Comparison of ENCODE assay signal across 20 cellular contexts in the genomic region with DNA sequence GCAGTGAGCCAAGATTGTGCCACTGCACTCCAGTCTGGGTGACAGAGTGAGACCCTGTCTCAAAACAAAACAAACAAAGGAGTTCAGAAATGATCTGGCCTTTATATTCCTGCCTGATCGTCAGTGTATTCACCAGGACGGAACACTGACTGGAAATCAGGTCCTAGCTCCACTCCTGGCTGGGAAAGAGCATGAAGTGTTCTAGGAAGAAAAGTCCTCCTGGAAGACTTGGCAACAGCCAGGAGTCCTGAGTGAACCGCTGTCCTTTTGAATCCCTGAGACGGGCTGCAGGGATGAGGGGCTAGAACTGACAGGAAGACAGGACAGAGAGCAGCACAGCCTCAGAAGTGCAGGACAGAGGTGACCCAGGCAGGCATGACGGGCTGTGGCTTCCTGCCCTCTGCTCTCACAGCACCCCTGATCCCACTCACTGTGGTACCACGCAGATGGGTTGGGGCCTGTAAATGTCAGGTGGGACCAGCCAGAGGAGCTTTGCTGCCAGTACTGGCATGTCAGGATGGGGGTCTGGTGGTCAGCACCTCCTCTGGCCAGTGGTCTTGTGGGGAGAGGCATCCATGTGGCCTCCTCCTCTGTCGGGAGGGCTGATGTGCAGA. TPM values are rescaled to one million over a fixed set of nuclear protein-coding genes. Genes with fewer than 3 reads are reported as not detected.
DNase-seq lines count a peak whose midpoint lies in the region; ATAC-seq, FAIRE-seq and TF ChIP-seq lines count a peak whose summit lies in the region.
"Had no signal": no experiment of that assay in that cellular context is flagged by ENCODE, and none has a peak within 500 bp of the region (broad histone marks: within the 10 kb centered on the region; RNA-seq: fewer than 3 reads in every experiment).

No MANE protein-coding gene starts in this region.

- H3K4me1 ChIP-seq in HepG2 (ENCODE audit: insufficient read depth, low read length), result no peaks in the 10 kb centered on the region
- no peaks in the 10 kb centered on the region for H3K4me1 ChIP-seq in upper lobe of right lung
- no peaks in the 10 kb centered on the region for H3K4me1 ChIP-seq in OCI-LY7 (ENCODE audit: insufficient read depth, low read length, poor library complexity, severe bottlenecking)
- H3K4me1 ChIP-seq in PC-9 (replicated peaks; ENCODE audit: insufficient read depth), result no peaks in the 10 kb centered on the region

- no peaks in the 10 kb centered on the region for H3K79me2 ChIP-seq in HepG2 (ENCODE audit: insufficient read depth, low read length)
- no peaks in the 10 kb centered on the region for H3K79me2 ChIP-seq in OCI-LY7 (ENCODE audit: insufficient read depth, low read depth, low read length)
- no peaks in the 10 kb centered on the region for H3K79me2 ChIP-seq in PC-9 (ENCODE audit: low read depth)

- TF ChIP-seq EP300 in HepG2 (IDR thresholded peaks at IDR 0.05; ENCODE audit: low read depth in 2 of 2, low read length in 2 of 2) (no peak), HepG2 (CRISPR knock-in tag; IDR thresholded peaks at IDR 0.05; ENCODE audit: borderline replicate concordance) (no peak)

- H3K4me3 ChIP-seq in HepG2 (replicated peaks in 1 of 3; ENCODE audit: insufficient read depth in 1 of 3, low read depth in 2 of 3, low read length in 3 of 3), result no peak overlapping the region
- no peak overlapping the region for H3K4me3 ChIP-seq in upper lobe of right lung
- no peak overlapping the region for H3K4me3 ChIP-seq in OCI-LY7 (ENCODE audit: low read depth, low read length, poor library complexity, severe bottlenecking)
- H3K4me3 ChIP-seq in PC-9, result no peak overlapping the region
- H3K4me3 ChIP-seq: GM23338 had no signal

- no peak overlapping the region for H3K9ac ChIP-seq in HepG2 (ENCODE audit: insufficient read depth, low read depth, low read length)
- H3K9ac ChIP-seq: KMS-11 had no signal

- POLR2A ChIA-PET in HepG2 (lab: Yijun Ruan, JAX) (no interaction called here), OCI-LY7 (lab: Charles Lee) (no interaction called here), PC-9 (lab: Charles Lee; ENCODE audit: unreplicated experiment) (no interaction called here)

- H3K4me1 Mint-ChIP-seq in activated naive CD4-positive, alpha-beta T cell treated with anti-CD3 and anti-CD28 coated beads for 36 hours (ENCODE audit: low read depth), result peaks cover under 1% of the 10 kb centered on the region
- H3K4me1 Mint-ChIP-seq in activated T-helper 17 cell treated with anti-CD3 and anti-CD28 coated beads, Interleukin-2, amount 50 U/mL, for 72 hours, result no peaks in the 10 kb centered on the region

- peak overlapping the region; percentile 24 to 50 for H3K27ac Mint-ChIP-seq in activated naive CD4-positive, alpha-beta T cell treated with anti-CD3 and anti-CD28 coated beads, Interleukin-2, amount 50 U/mL, for 72 hours
- H3K27ac Mint-ChIP-seq in activated naive CD4-positive, alpha-beta T cell treated with anti-CD3 and anti-CD28 coated beads for 36 hours, result no peak overlapping the region
- peak overlapping the region; percentile 28 for H3K27ac Mint-ChIP-seq in activated T-helper 17 cell treated with anti-CD3 and anti-CD28 coated beads, Interleukin-2, amount 50 U/mL, for 72 hours
- H3K27ac Mint-ChIP-seq: GM23338 had no signal

- no peak for DNase-seq in activated naive CD4-positive, alpha-beta T cell treated with anti-CD3 and anti-CD28 coated beads, Interleukin-2, amount 50 U/mL, for 72 hours (ENCODE audit: low spot score in 2 of 2)
- DNase-seq in activated naive CD4-positive, alpha-beta T cell treated with anti-CD3 and anti-CD28 coated beads for 36 hours, result no peak
- DNase-seq in HepG2 (ENCODE audit: low spot score) (no peak), upper lobe of right lung (no peak), OCI-LY7 (ENCODE audit: low spot score) (no peak), PC-9 (no peak), HUDEP-2 (lab: John Stamatoyannopoulos, UW; ENCODE audit: unreplicated experiment in 76 of 76) (no peak)
- DNase-seq: GF-D8, NCI-H1092, NCI-H146, NCI-H2081, NCI-H82, SIG-M5 had no signal

- BruUV-seq in HepG2 (replicated peaks; lab: Mats Ljungman, UMichigan) (no TSS peak), OCI-LY7 (replicated peaks; lab: Mats Ljungman, UMichigan) (no TSS peak), PC-9 (replicated peaks; lab: Mats Ljungman, UMichigan) (no TSS peak)

- 94% methylated on average over 5 of the region's 7 CpGs for WGBS in HepG2 (ENCODE audit: low lambda C conversion rate)

- H3K9me2 ChIP-seq in OCI-LY7 (ENCODE audit: insufficient read depth, low read length) (no peaks in the 10 kb centered on the region), PC-9 (ENCODE audit: insufficient read depth) (no peaks in the 10 kb centered on the region)

- H4K20me1 ChIP-seq in HepG2 (ENCODE audit: insufficient read depth, low read length) (no peaks in the 10 kb centered on the region), OCI-LY7 (ENCODE audit: insufficient read depth, low read length) (no peaks in the 10 kb centered on the region), PC-9 (ENCODE audit: insufficient read depth) (no peaks in the 10 kb centered on the region)

- TF ChIP-seq CTCF in HepG2 (CRISPR knock-in tag; IDR thresholded peaks at IDR 0.05) (no peak), upper lobe of right lung (IDR thresholded peaks at IDR 0.05) (no peak), OCI-LY7 (conservative IDR thresholded peaks at IDR 0.05; ENCODE audit: low read length) (no peak), PC-9 (conservative IDR thresholded peaks at IDR 0.05) (no peak)

- no peaks in the 10 kb centered on the region for H3K27me3 Mint-ChIP-seq in activated naive CD4-positive, alpha-beta T cell treated with anti-CD3 and anti-CD28 coated beads for 36 hours (ENCODE audit: low read depth)
- no peaks in the 10 kb centered on the region for H3K27me3 Mint-ChIP-seq in activated T-helper 17 cell treated with anti-CD3 and anti-CD28 coated beads, Interleukin-2, amount 50 U/mL, for 72 hours

- in situ Hi-C loops in HepG2 (cut with HindIII; ENCODE audit: extremely low pct_ligation_motif_present, low pct_unique_long_range_greater_than_20kb), result no loop called here

- H3K9me3 ChIP-seq in HepG2 (ENCODE audit: low read length), result no peaks in the 10 kb centered on the region
- H3K9me3 ChIP-seq in upper lobe of right lung, result no peaks in the 10 kb centered on the region
- no peaks in the 10 kb centered on the region for H3K9me3 ChIP-seq in OCI-LY7 (ENCODE audit: low read length)
- H3K9me3 ChIP-seq in PC-9 (ENCODE audit: insufficient read depth, low read depth), result no peaks in the 10 kb centered on the region

- no peak overlapping the region for H2AFZ ChIP-seq in HepG2 (ENCODE audit: low read length)
- H2AFZ ChIP-seq in OCI-LY7 (ENCODE audit: low read length), result no peak overlapping the region
- no peak overlapping the region for H2AFZ ChIP-seq in PC-9
- H2AFZ ChIP-seq: GM23338 had no signal

- H3K36me3 ChIP-seq in HepG2 (replicated peaks in 1 of 2; ENCODE audit: control insufficient read depth in 1 of 2, insufficient read depth in 2 of 2, low read length in 2 of 2) (peaks cover 20 to 58% of the 10 kb centered on the region in 2 experiments), upper lobe of right lung (peaks cover 77% of the 10 kb centered on the region), OCI-LY7 (ENCODE audit: insufficient read depth, low read length) (peaks cover 53% of the 10 kb centered on the region), PC-9 (ENCODE audit: low read depth) (no peaks in the 10 kb centered on the region)

- peaks cover 7 to 19% of the 10 kb centered on the region in 2 donors for H3K36me3 Mint-ChIP-seq in activated naive CD4-positive, alpha-beta T cell treated with anti-CD3 and anti-CD28 coated beads, Interleukin-2, amount 50 U/mL, for 72 hours
- H3K36me3 Mint-ChIP-seq in activated naive CD4-positive, alpha-beta T cell treated with anti-CD3 and anti-CD28 coated beads for 36 hours (ENCODE audit: low read depth), result peaks cover 39% of the 10 kb centered on the region
- H3K36me3 Mint-ChIP-seq in activated T-helper 17 cell treated with anti-CD3 and anti-CD28 coated beads, Interleukin-2, amount 50 U/mL, for 72 hours (ENCODE audit: low read depth), result peaks cover 90% of the 10 kb centered on the region

- CTCF ChIA-PET in activated naive CD4-positive, alpha-beta T cell treated with anti-CD3 and anti-CD28 coated beads for 36 hours (lab: Charles Lee), result no interaction called here
- CTCF ChIA-PET in HepG2 (lab: Yijun Ruan, JAX; ENCODE audit: low intra/inter-chr PET ratio, low total read pairs), result no interaction called here
- CTCF ChIA-PET in OCI-LY7 (lab: Charles Lee; ENCODE audit: unreplicated experiment), result no interaction called here
- CTCF ChIA-PET in PC-9 (lab: Charles Lee), result no interaction called here

- no peak for TF ChIP-seq POLR2A in HepG2 (IDR thresholded peaks at IDR 0.05; ENCODE audit: insufficient read depth in 1 of 2, low read depth in 2 of 2, low read length in 2 of 2)

- TF ChIP-seq RAD21 in HepG2 (CRISPR knock-in tag; IDR thresholded peaks at IDR 0.05), result no peak

- no peak overlapping the region for H3K4me3 Mint-ChIP-seq in activated naive CD4-positive, alpha-beta T cell treated with anti-CD3 and anti-CD28 coated beads for 36 hours
- H3K4me3 Mint-ChIP-seq in activated T-helper 17 cell treated with anti-CD3 and anti-CD28 coated beads, Interleukin-2, amount 50 U/mL, for 72 hours, result no peak overlapping the region
- H3K4me3 Mint-ChIP-seq: GM23338 had no signal

- H3K27ac ChIP-seq in HepG2 (ENCODE audit: extremely low read length, insufficient read depth, low read length), result no peak overlapping the region
- no peak overlapping the region for H3K27ac ChIP-seq in upper lobe of right lung
- no peak overlapping the region for H3K27ac ChIP-seq in OCI-LY7 (ENCODE audit: low read depth, low read length, poor library complexity, severe bottlenecking)
- H3K27ac ChIP-seq in PC-9, result no peak overlapping the region
- H3K27ac ChIP-seq: HL-60, KMS-11 had no signal

- FAIRE-seq in HepG2 (lab: Jason Lieb, UNC), result no peak
- FAIRE-seq: GM12892, HTR-8/SVneo, RCC 7860 had no signal

- ATAC-seq in activated naive CD4-positive, alpha-beta T cell treated with anti-CD3 and anti-CD28 coated beads, Interleukin-2, amount 50 U/mL, for 72 hours, result peak in 1 of 2 donors; percentile 23
- no peak for ATAC-seq in activated T-helper 17 cell treated with anti-CD3 and anti-CD28 coated beads, Interleukin-2, amount 50 U/mL, for 72 hours (replicated peaks)
- ATAC-seq in HepG2 (no peak; the same call in 2 of the 3 replicates), upper lobe of right lung (peak; percentile 7)
- ATAC-seq: GM23338 had no signal

- H3K9me3 Mint-ChIP-seq in activated naive CD4-positive, alpha-beta T cell treated with anti-CD3 and anti-CD28 coated beads, Interleukin-2, amount 50 U/mL, for 72 hours, result no peaks in the 10 kb centered on the region
- H3K9me3 Mint-ChIP-seq in activated naive CD4-positive, alpha-beta T cell treated with anti-CD3 and anti-CD28 coated beads for 36 hours, result no peaks in the 10 kb centered on the region
- H3K9me3 Mint-ChIP-seq in activated T-helper 17 cell treated with anti-CD3 and anti-CD28 coated beads, Interleukin-2, amount 50 U/mL, for 72 hours, result no peaks in the 10 kb centered on the region
- H3K9me3 Mint-ChIP-seq: GM23338 had no signal

- no peaks in the 10 kb centered on the region for H3F3A ChIP-seq in PC-9 (ENCODE audit: insufficient read depth, low read depth)

- H3K27me3 ChIP-seq in HepG2 (ENCODE audit: control insufficient read depth in 1 of 2, insufficient read depth in 2 of 2, low read length in 2 of 2), result no peaks in the 10 kb centered on the region
- no peaks in the 10 kb centered on the region for H3K27me3 ChIP-seq in upper lobe of right lung
- H3K27me3 ChIP-seq in PC-9 (ENCODE audit: insufficient read depth, low read depth), result no peaks in the 10 kb centered on the region

- intact Hi-C loops in activated naive CD4-positive, alpha-beta T cell treated with anti-CD3 and anti-CD28 coated beads for 36 hours (cut with micrococcal nuclease), result no loop called here
- intact Hi-C loops in HepG2 (cut with micrococcal nuclease; ENCODE audit: unreplicated experiment) (no loop called here), upper lobe of right lung (cut with DNase I) (no loop called here), OCI-LY7 (cut with micrococcal nuclease; ENCODE audit: unreplicated experiment) (no loop called here), PC-9 (cut with micrococcal nuclease; ENCODE audit: unreplicated experiment) (no loop called here)

- H3K4me2 ChIP-seq in HepG2 (ENCODE audit: low read depth, low read length) (no peak overlapping the region), OCI-LY7 (ENCODE audit: low read length) (no peak overlapping the region), PC-9 (no peak overlapping the region)
- H3K4me2 ChIP-seq: GM23338, KMS-11 had no signal

RNA-seq across cellular contexts. Expression of a gene that starts 23.5 kb away (rescaled TPM):
- 10 to 100 TPM; 17.4 to 24.3 TPM for total RNA-seq in activated naive CD4-positive, alpha-beta T cell treated with anti-CD3 and anti-CD28 coated beads, Interleukin-2, amount 50 U/mL, for 72 hours
- total RNA-seq in activated naive CD4-positive, alpha-beta T cell treated with anti-CD3 and anti-CD28 coated beads for 36 hours, result 10 to 100 TPM; 13.8 to 14.5 TPM
- 10 to 100 TPM; 15.9 to 17.8 TPM for total RNA-seq in activated T-helper 17 cell treated with anti-CD3 and anti-CD28 coated beads, Interleukin-2, amount 50 U/mL, for 72 hours
- total RNA-seq in HepG2 (2016; rRNA removed; fragmentation: Illumina TruSeq; extraction: Trizol) (20.1 TPM in 2 replicates), upper lobe of right lung (18.4 TPM), OCI-LY7 (2022) (14.2 and 14.7 TPM in 2 replicates), PC-9 (2021) (9.3 and 10.2 TPM in 2 replicates)
- total RNA-seq in HepG2 (2016; cell fraction: cytosol; rRNA removed; fragmentation: Illumina TruSeq; extraction: Trizol; ENCODE audit: low read depth), result 4.1 and 4.4 TPM in 2 replicates
- 19.9 and 22.2 TPM in 2 replicates for total RNA-seq in HepG2 (2016; cell fraction: insoluble cytoplasmic fraction; rRNA removed; fragmentation: Illumina TruSeq; extraction: Trizol)
- 6.1 and 6.5 TPM in 2 replicates for total RNA-seq in HepG2 (2016; cell fraction: membrane; rRNA removed; fragmentation: Illumina TruSeq; extraction: Trizol)
- 26.9 and 28.2 TPM in 2 replicates for total RNA-seq in HepG2 (2016; cell fraction: nucleus; rRNA removed; fragmentation: Illumina TruSeq; extraction: Trizol)
- 10.6 and 10.8 TPM in 2 replicates for polyA plus RNA-seq in HepG2 (2011; rRNA removed)
- polyA plus RNA-seq in HepG2 (2011; cell fraction: cytosol; rRNA removed), result 3.8 and 4.4 TPM in 2 replicates
- 23.7 and 25.7 TPM in 2 replicates for polyA plus RNA-seq in HepG2 (2011; cell fraction: nucleus; rRNA removed)
- 10.8 and 11.8 TPM in 2 replicates for polyA plus RNA-seq in HepG2 (2012)
- 0.77 and 0.95 TPM in 2 replicates for polyA plus RNA-seq in HepG2 (2016; cell fraction: cytosol; fragmentation: Illumina TruSeq; extraction: Trizol; ENCODE audit: low read depth)
- 12.4 and 13.7 TPM in 2 replicates for polyA plus RNA-seq in HepG2 (2016; cell fraction: insoluble cytoplasmic fraction; fragmentation: Illumina TruSeq; extraction: Trizol; ENCODE audit: low read depth)
- 2.1 and 2.4 TPM in 2 replicates for polyA plus RNA-seq in HepG2 (2016; cell fraction: membrane; fragmentation: Illumina TruSeq; extraction: Trizol; ENCODE audit: low read depth)
- 37.1 and 37.4 TPM in 2 replicates for polyA plus RNA-seq in HepG2 (2016; cell fraction: nucleus; fragmentation: Illumina TruSeq; extraction: Trizol; ENCODE audit: insufficient read depth, low read depth)
- polyA minus RNA-seq in HepG2 (2011; rRNA and poly(A)+ RNA removed; ENCODE audit: low replicate concordance), result 8.0 and 13.8 TPM in 2 replicates
- polyA minus RNA-seq in HepG2 (2011; cell fraction: cytosol; rRNA and poly(A)+ RNA removed), result 2.9 and 6.5 TPM in 2 replicates
- 27.3 and 28.8 TPM in 2 replicates for polyA minus RNA-seq in HepG2 (2011; cell fraction: nucleus; rRNA and poly(A)+ RNA removed)
- 15.4 and 16.4 TPM in 2 replicates for total RNA-seq in OCI-LY7 (2014; rRNA removed; shearing (Covaris generic))
